Comparison of ENCODE assay signal across 25 cellular contexts in the genomic region with DNA sequence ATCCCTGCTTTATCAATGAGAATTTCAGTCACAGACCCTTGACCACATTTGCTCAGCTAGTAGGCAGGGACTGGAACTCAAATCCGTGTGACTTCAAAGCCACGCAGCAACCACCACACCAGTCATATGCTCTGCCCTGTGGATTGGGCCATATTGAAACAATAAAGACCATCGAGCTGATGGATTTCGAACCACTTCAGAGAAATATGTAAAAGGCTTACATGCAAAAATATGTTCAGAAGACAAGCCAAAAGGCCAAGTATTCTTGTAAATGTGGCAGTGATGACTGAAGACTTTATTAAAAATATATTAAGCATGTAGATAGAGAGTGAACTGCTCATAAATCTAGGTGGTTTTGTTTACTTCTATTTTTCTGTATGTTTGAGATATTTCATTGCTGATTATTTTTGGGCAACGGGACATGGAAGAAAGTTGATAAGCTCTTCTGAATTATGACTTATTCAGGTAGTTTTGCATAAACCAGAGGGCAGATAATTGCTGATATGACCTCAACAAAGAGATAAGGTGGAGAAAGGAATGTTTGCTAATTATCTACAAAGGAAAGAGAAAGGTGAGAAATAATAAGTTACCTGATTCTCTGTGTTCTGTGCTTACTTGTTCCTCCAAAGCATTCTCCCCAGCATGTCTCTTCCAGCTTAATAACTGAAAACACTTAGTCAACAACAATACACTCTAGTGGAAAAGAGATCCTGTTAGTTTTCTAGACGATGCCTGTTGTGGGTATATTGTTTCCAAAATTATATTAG.
"Had no signal": no experiment of that assay in that cellular context is flagged by ENCODE, and none has a peak within 500 bp of the region (broad histone marks: within the 10 kb centered on the region; RNA-seq: fewer than 3 reads in every experiment).

No MANE protein-coding gene starts in this region.

- H3K4me3 ChIP-seq: Peyer's patch, SJCRH30 had no signal

- ATAC-seq: PC-3, Right ventricle myocardium inferior, SK-N-SH treated with all-trans-retinoic acid at 6 μM for 48 hours had no signal

- DNase-seq: KBM-7, MV-4-11, NCI-H1048, NCI-H1105, NCI-H1417, NCI-H1436 treated with DMSO at 0.1 percent for 48 hours, NCI-H1694, NCI-H187 treated with DMSO at 0.1 percent for 48 hours, NCI-H2081, NCI-H2107, NCI-H2171, NCI-H226, NCI-H446, NCI-H510A, NCI-H524 treated with DMSO at 0.1 percent for 48 hours, NCI-H69, NCI-H774, PC-3, Peyer's patch, SHP77 treated with DMSO at 0.1 percent for 48 hours, SJCRH30 had no signal

- H3K27ac ChIP-seq: HL-60, Peyer's patch, SJCRH30 had no signal

- FAIRE-seq: HTR-8/SVneo had no signal

- H3K9me3 ChIP-seq: Peyer's patch, SJCRH30 had no signal

- H3K27me3 ChIP-seq: Peyer's patch, SJCRH30 had no signal

- H3K36me3 ChIP-seq: Peyer's patch, SJCRH30 had no signal
